ENCODE assay signal across 12 cellular contexts in the genomic region with DNA sequence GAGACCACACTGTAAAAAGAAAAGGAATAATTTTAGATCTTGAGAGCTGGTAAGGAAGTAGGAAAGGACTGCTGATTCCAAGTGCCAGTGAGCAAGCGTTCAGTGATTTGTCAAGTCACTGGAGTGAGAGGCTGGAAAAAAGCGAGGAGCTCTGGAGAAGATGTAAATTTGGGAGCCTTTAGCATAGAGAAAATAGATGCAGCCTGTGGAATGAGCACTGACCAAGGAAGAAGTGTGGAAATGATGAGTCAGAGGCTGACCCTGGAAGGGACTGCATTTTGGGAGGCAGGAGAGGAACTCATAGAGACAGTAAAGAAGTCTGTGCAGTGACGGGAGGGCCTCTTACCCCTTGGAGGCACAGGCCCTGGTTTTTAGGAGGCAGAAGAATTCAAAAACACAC. TPM values are rescaled to one million over a fixed set of nuclear protein-coding genes. Genes with fewer than 3 reads are reported as not detected.
DNase-seq lines count a peak whose midpoint lies in the region; ATAC-seq and TF ChIP-seq lines count a peak whose summit lies in the region.
"Had no signal": no experiment of that assay in that cellular context is flagged by ENCODE, and none has a peak within 500 bp of the region (broad histone marks: within the 10 kb centered on the region; RNA-seq: fewer than 3 reads in every experiment).

No MANE protein-coding gene starts in this region.

- no peaks in the 10 kb centered on the region for H3K9me2 ChIP-seq in PC-9 (ENCODE audit: insufficient read depth)

- peak; percentile 39 for ATAC-seq in sciatic nerve
- ATAC-seq in HG03196 (IDR thresholded peaks at IDR 0.05; ENCODE audit: unreplicated experiment), result no peak
- ATAC-seq in mucosa of descending colon, result no peak
- ATAC-seq: right cardiac atrium had no signal

- H2AFZ ChIP-seq in PC-9, result no peak overlapping the region
- H2AFZ ChIP-seq: hepatocyte had no signal

- peaks cover 12% of the 10 kb centered on the region for H3F3A ChIP-seq in PC-9 (ENCODE audit: insufficient read depth, low read depth)

- 0 out of 2 replicates have a peak overlapping the region, but pooled peaks have one; percentile 29 for H3K4me2 ChIP-seq in PC-9
- H3K4me2 ChIP-seq: hepatocyte had no signal

- CTCF ChIA-PET in PC-9 (lab: Charles Lee) (interaction anchor here (1.1 kb wide), 1 partner anchor 39 kb away, joined by 3 read pairs; no protein-coding TSS in a partner anchor), GM10248 (lab: Yijun Ruan, JAX) (interaction anchor here (1.0 to 1.5 kb wide), 2 partner anchors 10 to 315 kb away, joined by 3 to 5 read pairs; no protein-coding TSS in a partner anchor)

- H3K9me3 ChIP-seq in PC-9 (ENCODE audit: insufficient read depth, low read depth), result no peaks in the 10 kb centered on the region
- no peaks in the 10 kb centered on the region for H3K9me3 ChIP-seq in mucosa of descending colon

- no peaks in the 10 kb centered on the region for H4K20me1 ChIP-seq in PC-9 (ENCODE audit: insufficient read depth)

- DNase-seq in ELR (ENCODE audit: low read depth), result peak; percentile 45
- no peak for DNase-seq in PC-9
- DNase-seq in fibroblast of gingiva (ENCODE audit: low read depth), result peak; percentile 66
- no peak for DNase-seq in sciatic nerve (ENCODE audit: low spot score)
- no peak for DNase-seq in GM10248 (ENCODE audit: extremely low spot score)
- DNase-seq in NCI-H1436 treated with DMSO at 0.1 percent for 48 hours (lab: John Stamatoyannopoulos, UW), result no peak
- no peak for DNase-seq in mucosa of descending colon
- DNase-seq: dermis blood vessel endothelial cell, NCI-H446 treated with DMSO at 0.1 percent for 48 hours, right cardiac atrium had no signal

- no peaks in the 10 kb centered on the region for H3K79me2 ChIP-seq in PC-9 (ENCODE audit: low read depth)
- H3K79me2 ChIP-seq: hepatocyte had no signal

- H3K4me3 ChIP-seq in PC-9, result no peak overlapping the region
- no peak overlapping the region for H3K4me3 ChIP-seq in mucosa of descending colon
- H3K4me3 ChIP-seq: hepatocyte had no signal

- H3K27ac ChIP-seq in PC-9, result peak overlapping the region; percentile 31
- H3K27ac ChIP-seq: hepatocyte had no signal

- BruUV-seq in PC-9 (replicated peaks; lab: Mats Ljungman, UMichigan), result no TSS peak

- TF ChIP-seq CTCF in PC-9 (conservative IDR thresholded peaks at IDR 0.05) (no peak), GM10248 (IDR thresholded peaks at IDR 0.05; ENCODE audit: control extremely low read depth, extremely low read depth, low read depth, missing control alignments) (no peak), mucosa of descending colon (IDR thresholded peaks at IDR 0.05) (no peak)

- no peaks in the 10 kb centered on the region for H3K27me3 ChIP-seq in PC-9 (ENCODE audit: insufficient read depth, low read depth)
- H3K27me3 ChIP-seq: hepatocyte had no signal

- POLR2A ChIA-PET in PC-9 (lab: Charles Lee; ENCODE audit: unreplicated experiment) (no interaction called here), GM10248 (lab: Yijun Ruan, JAX) (no interaction called here)

- H3K4me1 ChIP-seq in PC-9 (replicated peaks; ENCODE audit: insufficient read depth) (peaks cover 26% of the 10 kb centered on the region), mucosa of descending colon (ENCODE audit: low read depth) (no peaks in the 10 kb centered on the region)

- H3K36me3 ChIP-seq in PC-9 (ENCODE audit: low read depth) (no peaks in the 10 kb centered on the region), mucosa of descending colon (ENCODE audit: low read depth) (no peaks in the 10 kb centered on the region)

- intact Hi-C loops in PC-9 (cut with micrococcal nuclease; ENCODE audit: unreplicated experiment), result no loop called here
- intact Hi-C loops in sciatic nerve (cut with DNase I), result loop anchor here (10.0 kb wide), 1 partner anchor 309 kb away; no protein-coding TSS in a partner anchor
- intact Hi-C loops in mucosa of descending colon (cut with DNase I, micrococcal nuclease), result no loop called here

RNA-seq across cellular contexts. Expression of a gene that starts 17.1 kb away (rescaled TPM):
- total RNA-seq in PC-9 (2021) (39.1 and 57.1 TPM in 2 replicates), sciatic nerve (98.8 TPM), mucosa of descending colon (10 to 100 TPM; 19.9 to 48.7 (median 33.7) TPM)

RNA-seq across cellular contexts. Expression of a gene that starts 26.7 kb away (rescaled TPM):
- 11.9 and 12.1 TPM in 2 replicates for total RNA-seq in PC-9 (2021)
- 12.1 TPM for total RNA-seq in sciatic nerve
- 10 to 100 TPM in 2 of 3 donors, 1 to 10 TPM in 1; 5.4 to 18.5 (median 16.2) TPM for total RNA-seq in mucosa of descending colon

RNA-seq across cellular contexts. Expression of a gene that starts 57.4 kb away (rescaled TPM):
- 108 and 137 TPM in 2 replicates for total RNA-seq in PC-9 (2021)
- 4.6 TPM for total RNA-seq in sciatic nerve
- 10 to 100 TPM in 2 of 3 donors, 1 to 10 TPM in 1; 5.2 to 23.1 (median 10.3) TPM for total RNA-seq in mucosa of descending colon

Comparison
In these comparisons a context has a peak if more than half of its experiments do, and no peak if none do; other contexts are left out.
1. DNase-seq: peak in ELR (single experiment) and fibroblast of gingiva (single experiment); none in PC-9 (0 of 2), sciatic nerve (single experiment), GM10248 (single experiment), NCI-H1436 treated with DMSO at 0.1 percent for 48 hours (single experiment) and mucosa of descending colon (0 of 3).